In the genomic region with DNA sequence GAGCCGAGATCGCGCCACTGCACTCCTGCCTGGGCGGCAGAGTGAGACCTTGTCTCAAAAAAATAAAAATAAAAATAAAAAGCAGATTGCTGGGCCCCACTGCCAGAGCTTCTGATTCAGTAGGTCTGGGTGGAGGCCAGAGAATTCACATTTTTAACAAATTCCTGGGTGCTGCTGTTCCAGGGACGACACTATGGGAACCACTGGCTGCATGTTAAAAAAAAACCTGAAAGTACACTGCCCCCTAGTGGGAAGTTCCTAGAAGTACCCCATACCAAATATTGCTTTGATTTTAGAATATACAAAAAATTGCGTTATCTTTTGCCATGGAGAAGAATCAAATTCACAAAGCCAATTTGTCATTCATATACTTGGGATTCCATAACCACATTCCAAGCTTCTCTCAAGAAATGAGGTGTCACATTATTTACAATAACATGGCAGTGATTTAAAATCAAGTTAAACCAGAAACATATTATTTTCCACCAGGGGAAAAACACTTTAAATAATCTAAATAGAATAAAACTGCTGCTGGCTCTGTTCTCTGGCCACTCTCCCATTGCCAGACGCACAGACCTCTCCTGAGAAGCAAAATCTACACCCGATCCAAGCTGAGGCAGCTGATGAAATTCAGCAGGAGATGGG, we compare ENCODE assay signal across 8 cellular contexts. TPM values are rescaled to one million over a fixed set of nuclear protein-coding genes. Genes with fewer than 3 reads are reported as not detected.
A peak's percentile ranks its signal among the peaks of the same experiment; 100 is the strongest.
DNase-seq lines count a peak whose midpoint lies in the region; ATAC-seq, FAIRE-seq and TF ChIP-seq lines count a peak whose summit lies in the region.

No MANE protein-coding gene starts in this region.

- H3K9ac ChIP-seq in GM23248, result no peak overlapping the region
- H3K9ac ChIP-seq in astrocyte (ENCODE audit: low read length), result no peak overlapping the region
- H3K9ac ChIP-seq in smooth muscle cell (ENCODE audit: low read depth), result no peak overlapping the region

- FAIRE-seq in astrocyte (lab: Jason Lieb, UNC), result no peak

- H3K36me3 ChIP-seq in GM23248 (ENCODE audit: low read depth) (no peaks in the 10 kb centered on the region), astrocyte (ENCODE audit: insufficient read depth, low read length) (no peaks in the 10 kb centered on the region), smooth muscle cell (ENCODE audit: low read depth) (no peaks in the 10 kb centered on the region)

- H3F3A ChIP-seq in GM23248 (ENCODE audit: insufficient read depth) (no peaks in the 10 kb centered on the region), smooth muscle cell (ENCODE audit: low read depth) (no peaks in the 10 kb centered on the region)

- H3K4me2 ChIP-seq in GM23248 (ENCODE audit: unreplicated experiment), result no peak overlapping the region
- no peak overlapping the region for H3K4me2 ChIP-seq in astrocyte (ENCODE audit: low read length)
- no peak overlapping the region for H3K4me2 ChIP-seq in smooth muscle cell

- TF ChIP-seq CTCF in C4-2B (conservative IDR thresholded peaks at IDR 0.05) (peak; percentile 66), astrocyte (IDR thresholded peaks at IDR 0.05; ENCODE audit: insufficient read depth, low read depth, low read length) (peak; percentile 79), smooth muscle cell (IDR thresholded peaks at IDR 0.05; ENCODE audit: borderline replicate concordance, insufficient read depth, poor library complexity, severe bottlenecking) (peak; percentile 76)

- no peak overlapping the region for H3K27ac Mint-ChIP-seq in astrocyte (ENCODE audit: unreplicated experiment)

- WGBS in GM23248 (ENCODE audit: low coverage in 1 of 2, low lambda C conversion rate in 2 of 2, missing lambda C conversion rate in 2 of 2), 2 experiments, result 39 to 41% methylated on average over 8 of the region's 8 CpGs
- 65% methylated on average over 8 of the region's 8 CpGs for WGBS in smooth muscle cell (ENCODE audit: low lambda C conversion rate)

- H3K9me3 Mint-ChIP-seq in astrocyte (ENCODE audit: unreplicated experiment), result peaks cover 3% of the 10 kb centered on the region

- H3K27me3 Mint-ChIP-seq in astrocyte (ENCODE audit: low read depth, unreplicated experiment), result peaks cover 21% of the 10 kb centered on the region

- H3K9me3 ChIP-seq in GM23248 (ENCODE audit: low read depth) (no peaks in the 10 kb centered on the region), astrocyte (ENCODE audit: insufficient read depth, low read depth, low read length) (no peaks in the 10 kb centered on the region), smooth muscle cell (replicated peaks; ENCODE audit: low read depth) (no peaks in the 10 kb centered on the region)

- no peaks in the 10 kb centered on the region for H3K9me2 ChIP-seq in GM23248 (ENCODE audit: insufficient read depth)

- H3K4me1 ChIP-seq in GM23248 (ENCODE audit: insufficient read depth) (0 out of 2 replicates have a peak, but pooled peaks cover 3% of the 10 kb centered on the region), astrocyte (ENCODE audit: insufficient read depth, low read length) (no peaks in the 10 kb centered on the region), smooth muscle cell (ENCODE audit: low read depth) (no peaks in the 10 kb centered on the region)

- no peak overlapping the region for H3K4me3 Mint-ChIP-seq in astrocyte (ENCODE audit: unreplicated experiment)

- 0 out of 2 replicates have a peak overlapping the region, but pooled peaks have one; percentile 7 for H2AFZ ChIP-seq in GM23248
- H2AFZ ChIP-seq in astrocyte (ENCODE audit: low read depth, low read length), result no peak overlapping the region
- H2AFZ ChIP-seq in smooth muscle cell (ENCODE audit: low read depth), result no peak overlapping the region

- H3K36me3 Mint-ChIP-seq in astrocyte (ENCODE audit: low read depth, unreplicated experiment), result no peaks in the 10 kb centered on the region

- in situ Hi-C loops in GM23248 (cut with MboI), result loop anchor here (10.0 kb wide), 1 partner anchor 350 kb away; no protein-coding TSS in a partner anchor

- H3K79me2 ChIP-seq in GM23248 (ENCODE audit: insufficient read depth) (no peaks in the 10 kb centered on the region), astrocyte (ENCODE audit: insufficient read depth, low read length) (no peaks in the 10 kb centered on the region), smooth muscle cell (ENCODE audit: low read depth) (no peaks in the 10 kb centered on the region)

- H3K27ac ChIP-seq in C4-2B (no peak overlapping the region), GM23248 (no peak overlapping the region), astrocyte (ENCODE audit: low read depth, low read length) (no peak overlapping the region), smooth muscle cell (ENCODE audit: low read depth) (no peak overlapping the region)

- H4K20me1 ChIP-seq in GM23248 (ENCODE audit: insufficient read depth) (no peaks in the 10 kb centered on the region), astrocyte (ENCODE audit: insufficient read depth, low read length) (no peaks in the 10 kb centered on the region), smooth muscle cell (ENCODE audit: low read depth) (no peaks in the 10 kb centered on the region)

- H3K4me3 ChIP-seq in GM23248 (no peak overlapping the region), astrocyte (ENCODE audit: insufficient read depth, low read depth, low read length) (no peak overlapping the region), smooth muscle cell (no peak overlapping the region)

- no peaks in the 10 kb centered on the region for H3K27me3 ChIP-seq in GM23248 (replicated peaks; ENCODE audit: insufficient read depth)
- H3K27me3 ChIP-seq in astrocyte (ENCODE audit: insufficient read depth, low read length), result peaks cover 7% of the 10 kb centered on the region
- H3K27me3 ChIP-seq in smooth muscle cell (ENCODE audit: low read depth), result no peaks in the 10 kb centered on the region

- DNase-seq in GM23248 (peak; percentile 84), NCI-H226 (peak; percentile 43), astrocyte (ENCODE audit: low read depth) (peak; percentile 52), hepatic stellate cell (ENCODE audit: low spot score) (peak; percentile 70), smooth muscle cell (lab: John Stamatoyannopoulos, UW; ENCODE audit: unreplicated experiment) (no peak)
- no peak for DNase-seq in stimulated activated CD4-positive, alpha-beta T cell treated with anti-CD3 and anti-CD28 coated beads, Interleukin-1b, Interleukin-23, amount 100 ng/mL, for 48 hours

- H3K4me1 Mint-ChIP-seq in astrocyte (ENCODE audit: low read depth, unreplicated experiment), result no peaks in the 10 kb centered on the region

- no peak for ATAC-seq in GM21515 (IDR thresholded peaks at IDR 0.05; ENCODE audit: unreplicated experiment)

RNA-seq across cellular contexts. Expression of a gene that starts 27.4 kb away (rescaled TPM):
- total RNA-seq in GM23248 (2014; rRNA removed; shearing (Covaris generic)), result 31.7 and 50.3 TPM in 2 replicates
- polyA plus RNA-seq in GM23248 (2016; fragmentation: Nextera tagmentation; extraction: Ambion mirVana) (39.9 and 40.5 TPM in 2 replicates), smooth muscle cell (28.1 and 33.9 TPM in 2 replicates)
- total RNA-seq in astrocyte (28.5 and 29.1 TPM in 2 replicates), smooth muscle cell (57.2 and 61.1 TPM in 2 replicates)

RNA-seq across cellular contexts. Expression of a gene that starts 42.3 kb away (rescaled TPM):
- 138 and 139 TPM in 2 replicates for total RNA-seq in GM23248 (2014; rRNA removed; shearing (Covaris generic))
- polyA plus RNA-seq in GM23248 (2016; fragmentation: Nextera tagmentation; extraction: Ambion mirVana) (86.8 and 113 TPM in 2 replicates), smooth muscle cell (32.3 and 48.8 TPM in 2 replicates)
- total RNA-seq in astrocyte (78.0 and 88.3 TPM in 2 replicates), smooth muscle cell (83.7 and 93.6 TPM in 2 replicates)

Comparison
In these comparisons a context has a peak if more than half of its experiments do, and no peak if none do; other contexts are left out.
1. DNase-seq: peak in GM23248 (single experiment), NCI-H226 (single experiment), astrocyte (single experiment) and hepatic stellate cell (single experiment); none in smooth muscle cell (single experiment) and stimulated activated CD4-positive, alpha-beta T cell treated with anti-CD3 and anti-CD28 coated beads, Interleukin-1b, Interleukin-23, amount 100 ng/mL, for 48 hours (single experiment).
2. Peak in every context shown above with its lines, with median percentiles within 50 percentile points of each other: CTCF ChIP-seq.